In genomic region chr12:121582583-121583333, GRCh38 we compare ENCODE assay signal across 9 cellular contexts. TPM values are rescaled to one million over a fixed set of nuclear protein-coding genes. Genes with fewer than 3 reads are reported as not detected.
A peak's percentile ranks its signal among the peaks of the same experiment; 100 is the strongest.
DNase-seq lines count a peak whose midpoint lies in the region; ATAC-seq, FAIRE-seq and TF ChIP-seq lines count a peak whose summit lies in the region.
"Had no signal": no experiment of that assay in that cellular context is flagged by ENCODE, and none has a peak within 500 bp of the region (broad histone marks: within the 10 kb centered on the region; RNA-seq: fewer than 3 reads in every experiment).

No MANE protein-coding gene starts in this region.

- H3K4me1 Mint-ChIP-seq in HFFc6 (ENCODE audit: low read depth): peaks cover 28% of the 10 kb centered on the region

- H3K27ac ChIP-seq in ACC112 (ENCODE audit: low read depth, low read length): no peak overlapping the region
- no peak overlapping the region for H3K27ac ChIP-seq in GM12878 (ENCODE audit: control insufficient read depth, insufficient read depth)
- H3K27ac ChIP-seq in mesenchymal stem cell (ENCODE audit: low read length, poor library complexity, severe bottlenecking): no peak overlapping the region

- no peak for TF ChIP-seq RAD21 in GM12878 (IDR thresholded peaks at IDR 0.05; ENCODE audit: insufficient read depth, low read depth, low read length)

- H4K8ac ChIP-seq in mesenchymal stem cell (ENCODE audit: low read length): peak overlapping the region; percentile 47

- peak overlapping the region in 1 of 2 experiments; percentile 77 for H3K18ac ChIP-seq in mesenchymal stem cell (ENCODE audit: low read depth in 1 of 2, low read length in 2 of 2)

- TF ChIP-seq CTCF in HFFc6 (IDR thresholded peaks at IDR 0.05): no peak
- no peak for TF ChIP-seq CTCF in GM12878 (IDR thresholded peaks at IDR 0.05 in 2 of 3, conservative IDR thresholded peaks at IDR 0.05 in 1 of 3; ENCODE audit: control insufficient read depth in 2 of 3, extremely low read depth in 1 of 3, insufficient read depth in 1 of 3, low read depth in 3 of 3, low read length in 3 of 3)

- H2BK12ac ChIP-seq in mesenchymal stem cell (ENCODE audit: low read length in 2 of 2): peak overlapping the region in 1 of 2 experiments; percentile 40

- no peak overlapping the region for H2BK5ac ChIP-seq in mesenchymal stem cell (ENCODE audit: low read depth, low read length, poor library complexity, severe bottlenecking)

- peaks cover 22% of the 10 kb centered on the region for H3K4me1 ChIP-seq in ACC112 (ENCODE audit: control insufficient read depth, insufficient read depth, low read length, unreplicated experiment)
- peaks cover 11% of the 10 kb centered on the region for H3K4me1 ChIP-seq in GM12878 (ENCODE audit: control insufficient read depth, insufficient read depth, low read length)
- H3K4me1 ChIP-seq in mesenchymal stem cell (ENCODE audit: control insufficient read depth, insufficient read depth, low read depth, low read length): peaks cover 26% of the 10 kb centered on the region

- no peak overlapping the region; the same call in 1 of the 2 replicates for H3K9ac ChIP-seq in GM12878 (ENCODE audit: control insufficient read depth, insufficient read depth, low read length)
- H3K9ac ChIP-seq in mesenchymal stem cell (ENCODE audit: low read length): peak overlapping the region; percentile 95

- in situ Hi-C loops in GM12878 (cut with MboI): no loop called here

- CTCF ChIA-PET in GM12878 (lab: Yijun Ruan, JAX): interaction anchor here (0.8 to 2.4 kb wide), 5 partner anchors 23 to 82 kb away, joined by 3 to 7 read pairs (median 4); partner anchors contain the start of gene ORAI1

- RAD21 ChIA-PET in GM12878 (lab: Charles Lee; ENCODE audit: unreplicated experiment): interaction anchor here (0.8 to 2.2 kb wide), 6 partner anchors 30 to 212 kb away, joined by 3 to 10 read pairs (median 4); no protein-coding TSS in a partner anchor

- no peak overlapping the region for H3K23ac ChIP-seq in mesenchymal stem cell (ENCODE audit: low read length in 2 of 2)

- SMC1A ChIA-PET in GM12878 (lab: Charles Lee; ENCODE audit: uncharacterized antibody, unreplicated experiment): interaction anchor here (1.0 to 7.3 kb wide), 9 partner anchors 16 to 62 kb away, joined by 3 to 40 read pairs (median 4); partner anchors contain the start of gene ORAI1

- TSS peak; percentile 72 for BruUV-seq in GM12878 (replicated peaks; lab: Mats Ljungman, UMichigan)

- POLR2A ChIA-PET in GM12878 (lab: Charles Lee): interaction anchor here (0.5 to 8.1 kb wide), 4 partner anchors 31 to 84 kb away, joined by 6 to 87 read pairs (median 8); no protein-coding TSS in a partner anchor

- H3K79me2 ChIP-seq in ACC112 (ENCODE audit: control insufficient read depth, insufficient read depth, low read length, unreplicated experiment): peaks cover 3% of the 10 kb centered on the region
- H3K79me2 ChIP-seq in GM12878 (ENCODE audit: control insufficient read depth, insufficient read depth, low read length): peaks cover 11% of the 10 kb centered on the region

- peak overlapping the region; percentile 10 for H2AFZ ChIP-seq in ACC112 (ENCODE audit: low read length, unreplicated experiment)
- no peak overlapping the region; the same call in 1 of the 2 replicates for H2AFZ ChIP-seq in GM12878 (ENCODE audit: control insufficient read depth, low read depth, low read length)
- H2AFZ ChIP-seq in mesenchymal stem cell (ENCODE audit: low read depth, low read length): no peak overlapping the region

- no peak for TF ChIP-seq POLR2A in GM12878 (IDR thresholded peaks at IDR 0.05; ENCODE audit: low read depth, low read length)

- no peak overlapping the region for H3K14ac ChIP-seq in mesenchymal stem cell (ENCODE audit: low read length in 2 of 2)

- H3K36me3 ChIP-seq in ACC112 (ENCODE audit: insufficient read depth, low read length) (no peaks in the 10 kb centered on the region), GM12878 (ENCODE audit: control insufficient read depth in 2 of 2, insufficient read depth in 2 of 2, low read length in 1 of 2) (no peaks in the 10 kb centered on the region), mesenchymal stem cell (ENCODE audit: control insufficient read depth in 1 of 2, insufficient read depth in 2 of 2, low read depth in 1 of 2, low read length in 2 of 2) (no peaks in the 10 kb centered on the region)

- H3K27me3 Mint-ChIP-seq in HFFc6 (ENCODE audit: insufficient read depth): peaks cover 1% of the 10 kb centered on the region; the same call in 1 of the 2 replicates

- intact Hi-C loops in GM12878 (cut with micrococcal nuclease; ENCODE audit: unreplicated experiment): no loop called here

- H2BK120ac ChIP-seq in mesenchymal stem cell (ENCODE audit: low read depth, low read length): no peak overlapping the region

- no peak overlapping the region for H4K91ac ChIP-seq in mesenchymal stem cell (ENCODE audit: low read length)

- no peak overlapping the region for H2AK5ac ChIP-seq in mesenchymal stem cell (ENCODE audit: low read length, severe bottlenecking)

- peak overlapping the region in 1 of 2 experiments; percentile 19 for H3K4ac ChIP-seq in mesenchymal stem cell (ENCODE audit: low read depth in 1 of 2, low read length in 2 of 2)

- DNase-seq in HFFc6: no peak
- DNase-seq in GM12878 (ENCODE audit: low read depth, low spot score): no peak
- DNase-seq in mesenchymal stem cell: no peak
- no peak for DNase-seq in HuH-7.5 (ENCODE audit: low spot score)
- no peak for DNase-seq in NCI-H1417 treated with DMSO at 0.1 percent for 48 hours (lab: John Stamatoyannopoulos, UW)
- DNase-seq: activated CD4-positive, alpha-beta T cell treated with anti-CD3 and anti-CD28 coated beads for 4 hours had no signal

- H3K4me3 Mint-ChIP-seq in HFFc6: peak overlapping the region; percentile 92

- H3K9me3 Mint-ChIP-seq in HFFc6: no peaks in the 10 kb centered on the region

- 51% methylated on average over 13 of the region's 13 CpGs for WGBS in GM12878 (ENCODE audit: insufficient coverage, insufficient replicate concordance, low lambda C conversion rate, missing lambda C conversion rate)
- 26% methylated on average over 11 of the region's 13 CpGs for WGBS in mesenchymal stem cell

- H3K27ac Mint-ChIP-seq in HFFc6: peak overlapping the region; percentile 92

- H3K27me3 ChIP-seq in ACC112 (ENCODE audit: insufficient read depth, low read length): no peaks in the 10 kb centered on the region
- H3K27me3 ChIP-seq in GM12878 (replicated peaks in 1 of 2; ENCODE audit: control insufficient read depth in 2 of 2, insufficient read depth in 2 of 2, low read length in 1 of 2): no peaks in the 10 kb centered on the region
- H3K27me3 ChIP-seq in mesenchymal stem cell (ENCODE audit: control insufficient read depth in 1 of 2, insufficient read depth in 1 of 2, low read length in 2 of 2): no peaks in the 10 kb centered on the region

- no peak overlapping the region for H2BK15ac ChIP-seq in mesenchymal stem cell (ENCODE audit: low read depth, poor library complexity, severe bottlenecking)

- H3K36me3 Mint-ChIP-seq in HFFc6 (ENCODE audit: low read depth): no peaks in the 10 kb centered on the region

- peak overlapping the region; percentile 59 for H3K4me2 ChIP-seq in GM12878 (ENCODE audit: control insufficient read depth, insufficient read depth)
- H3K4me2 ChIP-seq in mesenchymal stem cell (ENCODE audit: low read length, poor library complexity, severe bottlenecking): no peak overlapping the region

- no peak for TF ChIP-seq EP300 in GM12878 (IDR thresholded peaks at IDR 0.05; ENCODE audit: borderline replicate concordance in 1 of 2, control insufficient read depth in 1 of 2, low read depth in 2 of 2, low read length in 2 of 2)

- H4K20me1 ChIP-seq in GM12878 (ENCODE audit: control insufficient read depth, insufficient read depth): no peaks in the 10 kb centered on the region

- H3K9me3 ChIP-seq in GM12878 (replicated peaks; ENCODE audit: control insufficient read depth, insufficient read depth, low read length): no peaks in the 10 kb centered on the region
- no peaks in the 10 kb centered on the region for H3K9me3 ChIP-seq in mesenchymal stem cell (ENCODE audit: control insufficient read depth, low read length)

- H3K79me1 ChIP-seq in mesenchymal stem cell (replicated peaks; ENCODE audit: low read length, poor library complexity, severe bottlenecking): peaks cover 7% of the 10 kb centered on the region

- ATAC-seq in GM12878: no peak
- ATAC-seq in GM18517 (IDR thresholded peaks at IDR 0.05; ENCODE audit: unreplicated experiment): no peak
- no peak for ATAC-seq in HG02763 (IDR thresholded peaks at IDR 0.05; ENCODE audit: unreplicated experiment)

- FAIRE-seq in GM12878 (lab: Jason Lieb, UNC): no peak

- H3K4me3 ChIP-seq in ACC112 (ENCODE audit: low read depth, low read length): peak overlapping the region; percentile 80
- H3K4me3 ChIP-seq in GM12878: peak overlapping the region; percentile 50; the same call in 1 of the 2 replicates
- H3K4me3 ChIP-seq in mesenchymal stem cell (ENCODE audit: insufficient read depth in 1 of 2, low read depth in 1 of 2, low read length in 2 of 2): peak overlapping the region in 1 of 2 experiments; percentile 89

RNA-seq across cellular contexts. Expression of gene KDM2B, which starts 1.9 kb away (rescaled TPM):
- 10 to 100 TPM; 15.4 to 24.0 (median 21.5) TPM for total RNA-seq in HFFc6 (2021; fragmentation: NEBNext Ultra II Directional; extraction: Animal tissue kit (Norgen Biotek cat#: 25700))
- total RNA-seq in GM12878 (2013; cell fraction: nucleolus; rRNA removed): 634 and 686 TPM in 2 replicates
- total RNA-seq in GM12878 (2014; rRNA removed) (57.9 and 62.9 TPM in 2 replicates), GM12878 (2014; rRNA removed; fragmentation: Illumina TruSeq; extraction: Trizol) (33.0 and 34.1 TPM in 2 replicates), GM12878 (2021) (76.3 and 87.6 TPM in 2 replicates)
- 76.8 TPM for polyA plus RNA-seq in GM12878 (2011; ENCODE audit: low read depth)
- polyA plus RNA-seq in GM12878 (2011; rRNA removed) (67.9 and 124 TPM in 2 replicates), GM12878 (2014; fragmentation: Illumina TruSeq; extraction: Trizol) (31.7 and 46.7 TPM in 2 replicates), GM12878 (2014; fragmentation: Nextera tagmentation; extraction: Ambion mirVana) (10 to 100 TPM; 13.6 to 14.7 TPM), GM12878 (2014; rRNA removed) (72.8 and 77.4 TPM in 2 replicates), GM12878 (2016; fragmentation: Nextera tagmentation; extraction: Ambion mirVana) (10 to 100 TPM; 31.8 to 34.0 TPM)
- 103 and 121 TPM in 2 replicates for polyA plus RNA-seq in GM12878 (2011; cell fraction: cytosol; rRNA removed)
- 380 and 393 TPM in 2 replicates for polyA plus RNA-seq in GM12878 (2011; cell fraction: nucleus; rRNA removed)
- polyA plus RNA-seq in GM12878 (2012): 81.7 and 83.4 TPM in 2 replicates
- polyA minus RNA-seq in GM12878 (2011; rRNA and poly(A)+ RNA removed): 395 and 503 TPM in 2 replicates
- 82.7 and 85.4 TPM in 2 replicates for polyA minus RNA-seq in GM12878 (2011; cell fraction: cytosol; rRNA and poly(A)+ RNA removed)
- 171 and 227 TPM in 2 replicates for polyA minus RNA-seq in GM12878 (2011; cell fraction: nucleus; rRNA and poly(A)+ RNA removed)
- polyA plus RNA-seq in mesenchymal stem cell (2013, experiment 1 of 2): 15.0 TPM
- 13.5 TPM for polyA plus RNA-seq in mesenchymal stem cell (2013, experiment 2 of 2)

RNA-seq across cellular contexts. Expression of gene ORAI1, which starts 43.6 kb away (rescaled TPM):
- total RNA-seq in HFFc6 (2021; fragmentation: NEBNext Ultra II Directional; extraction: Animal tissue kit (Norgen Biotek cat#: 25700)): 10 to 100 TPM; 18.5 to 25.7 (median 22.0) TPM
- total RNA-seq in GM12878 (2013; cell fraction: nucleolus; rRNA removed): 13.1 and 15.8 TPM in 2 replicates
- total RNA-seq in GM12878 (2014; rRNA removed) (9.7 and 16.4 TPM in 2 replicates), GM12878 (2014; rRNA removed; fragmentation: Illumina TruSeq; extraction: Trizol) (7.1 and 8.2 TPM in 2 replicates), GM12878 (2021) (31.0 and 32.2 TPM in 2 replicates)
- polyA plus RNA-seq in GM12878 (2011; ENCODE audit: low read depth): 6.5 TPM
- polyA plus RNA-seq in GM12878 (2011; rRNA removed) (4.8 and 15.3 TPM in 2 replicates), GM12878 (2014; fragmentation: Illumina TruSeq; extraction: Trizol) (2.6 and 6.5 TPM in 2 replicates), GM12878 (2014; fragmentation: Nextera tagmentation; extraction: Ambion mirVana) (1 to 10 TPM; 5.5 to 6.1 TPM), GM12878 (2014; rRNA removed) (33.1 and 39.2 TPM in 2 replicates), GM12878 (2016; fragmentation: Nextera tagmentation; extraction: Ambion mirVana) (10 to 100 TPM in 1 of 2 experiments, 1 to 10 TPM in 1; 7.7 to 25.1 TPM)
- polyA plus RNA-seq in GM12878 (2011; cell fraction: cytosol; rRNA removed): 28.4 and 36.0 TPM in 2 replicates
- 20.8 and 24.1 TPM in 2 replicates for polyA plus RNA-seq in GM12878 (2011; cell fraction: nucleus; rRNA removed)
- 21.7 and 23.1 TPM in 2 replicates for polyA plus RNA-seq in GM12878 (2012)
- 21.7 and 34.6 TPM in 2 replicates for polyA minus RNA-seq in GM12878 (2011; rRNA and poly(A)+ RNA removed)
- 25.1 and 28.5 TPM in 2 replicates for polyA minus RNA-seq in GM12878 (2011; cell fraction: cytosol; rRNA and poly(A)+ RNA removed)
- 7.7 and 21.1 TPM in 2 replicates for polyA minus RNA-seq in GM12878 (2011; cell fraction: nucleus; rRNA and poly(A)+ RNA removed)
- 31.8 TPM for polyA plus RNA-seq in mesenchymal stem cell (2013, experiment 1 of 2)
- polyA plus RNA-seq in mesenchymal stem cell (2013, experiment 2 of 2): 32.0 TPM
